ENCODE assay signal across 21 cellular contexts in the genomic region with DNA sequence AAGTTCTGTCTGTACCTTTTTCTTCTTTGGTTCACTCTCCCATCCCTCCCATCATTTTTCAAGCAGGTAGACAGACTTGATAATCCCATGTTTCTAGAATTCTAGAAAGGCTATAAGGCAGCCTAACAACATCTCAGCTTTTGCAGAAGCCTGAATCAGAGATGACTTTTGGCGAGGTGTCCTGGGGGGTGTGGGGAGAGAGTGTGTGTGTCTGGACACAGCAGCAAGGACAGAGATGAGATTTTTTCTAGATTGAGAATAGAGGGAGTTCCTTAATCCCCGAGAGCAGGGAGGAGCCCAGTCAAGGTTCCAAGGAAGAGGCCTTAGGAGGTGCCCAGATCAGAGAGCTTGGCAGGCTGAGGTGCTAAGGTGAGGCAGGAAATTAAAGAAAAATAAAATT. TPM values are rescaled to one million over a fixed set of nuclear protein-coding genes. Genes with fewer than 3 reads are reported as not detected.
DNase-seq lines count a peak whose midpoint lies in the region; ATAC-seq and TF ChIP-seq lines count a peak whose summit lies in the region.
"Had no signal": no experiment of that assay in that cellular context is flagged by ENCODE, and none has a peak within 500 bp of the region (broad histone marks: within the 10 kb centered on the region; RNA-seq: fewer than 3 reads in every experiment).

No MANE protein-coding gene starts in this region.

- no peak for TF ChIP-seq CTCF in thyroid gland (IDR thresholded peaks at IDR 0.05)
- no peak for TF ChIP-seq CTCF in mucosa of descending colon (IDR thresholded peaks at IDR 0.05)
- TF ChIP-seq CTCF in activated CD8-positive, alpha-beta T cell treated with anti-CD3 and anti-CD28 coated beads for 36 hours (IDR thresholded peaks at IDR 0.05) = no peak

- H3K9ac ChIP-seq in adipocyte (ENCODE audit: low read length) = peak overlapping the region; percentile 92
- peak overlapping the region; percentile 94 for H3K9ac ChIP-seq in mesenchymal stem cell (ENCODE audit: low read length)
- H3K9ac ChIP-seq: KMS-11 had no signal

- CTCF ChIA-PET in activated CD8-positive, alpha-beta T cell treated with anti-CD3 and anti-CD28 coated beads for 36 hours (lab: Charles Lee) = interaction anchor here (1.2 kb wide), 1 partner anchor 58 kb away, joined by 5 read pairs; no protein-coding TSS in a partner anchor

- H3K23ac ChIP-seq in mesenchymal stem cell (ENCODE audit: low read length in 2 of 2) = no peak overlapping the region

- no peak overlapping the region for H4K8ac ChIP-seq in mesenchymal stem cell (ENCODE audit: low read length)

- H3K27ac ChIP-seq in mesenchymal stem cell (ENCODE audit: low read length, poor library complexity, severe bottlenecking) = no peak overlapping the region
- peak overlapping the region in 2 of 3 donors; percentile 80 to 82 for H3K27ac ChIP-seq in thyroid gland
- H3K27ac ChIP-seq: epithelial cell of prostate, KMS-11 had no signal

- no peak overlapping the region for H3K14ac ChIP-seq in mesenchymal stem cell (ENCODE audit: low read length in 2 of 2)

- H2BK12ac ChIP-seq in mesenchymal stem cell (ENCODE audit: low read length in 2 of 2) = no peak overlapping the region

- no peaks in the 10 kb centered on the region for H3K36me3 ChIP-seq in adipocyte (ENCODE audit: control insufficient read depth, insufficient read depth, low read length, severe bottlenecking)
- H3K36me3 ChIP-seq in mesenchymal stem cell (ENCODE audit: control insufficient read depth in 1 of 2, insufficient read depth in 2 of 2, low read depth in 1 of 2, low read length in 2 of 2) = no peaks in the 10 kb centered on the region
- no peaks in the 10 kb centered on the region for H3K36me3 ChIP-seq in thyroid gland
- H3K36me3 ChIP-seq in mucosa of descending colon (ENCODE audit: low read depth) = no peaks in the 10 kb centered on the region
- H3K36me3 ChIP-seq: gastrocnemius medialis had no signal

- no peak overlapping the region for H2AFZ ChIP-seq in mesenchymal stem cell (ENCODE audit: low read depth, low read length)

- H2BK5ac ChIP-seq in mesenchymal stem cell (ENCODE audit: low read depth, low read length, poor library complexity, severe bottlenecking) = no peak overlapping the region

- no peaks in the 10 kb centered on the region for H3K36me3 Mint-ChIP-seq in activated naive CD8-positive, alpha-beta T cell treated with anti-CD3 and anti-CD28 coated beads for 36 hours
- H3K36me3 Mint-ChIP-seq in activated naive CD8-positive, alpha-beta T cell treated with anti-CD3 and anti-CD28 coated beads, Interleukin-2, amount 50 U/mL, for 24 hours (ENCODE audit: low read depth) = no peaks in the 10 kb centered on the region
- no peaks in the 10 kb centered on the region for H3K36me3 Mint-ChIP-seq in activated CD8-positive, alpha-beta T cell treated with anti-CD3 and anti-CD28 coated beads for 36 hours (ENCODE audit: low read depth)
- H3K36me3 Mint-ChIP-seq: memory B cell, naive B cell had no signal

- H3K4me3 ChIP-seq in adipocyte (ENCODE audit: low read length) = no peak overlapping the region
- H3K4me3 ChIP-seq in mesenchymal stem cell (ENCODE audit: insufficient read depth in 1 of 2, low read depth in 1 of 2, low read length in 2 of 2) = no peak overlapping the region
- H3K4me3 ChIP-seq in thyroid gland (replicated peaks in 1 of 3) = no peak overlapping the region
- H3K4me3 ChIP-seq in mucosa of descending colon = no peak overlapping the region
- H3K4me3 ChIP-seq: gastrocnemius medialis had no signal

- no peak for ATAC-seq in activated naive CD8-positive, alpha-beta T cell treated with anti-CD3 and anti-CD28 coated beads, Interleukin-2, amount 50 U/mL, for 24 hours
- no peak for ATAC-seq in mucosa of descending colon
- no peak for ATAC-seq in activated CD8-positive, alpha-beta T cell treated with anti-CD3 and anti-CD28 coated beads for 36 hours
- ATAC-seq in HG03354 (IDR thresholded peaks at IDR 0.05; ENCODE audit: poor library complexity, severe bottlenecking, unreplicated experiment) = no peak
- ATAC-seq: gastrocnemius medialis, sciatic nerve had no signal

- no peak overlapping the region for H2BK120ac ChIP-seq in mesenchymal stem cell (ENCODE audit: low read depth, low read length)

- H2AK5ac ChIP-seq in mesenchymal stem cell (ENCODE audit: low read length, severe bottlenecking) = no peak overlapping the region

- no peak for DNase-seq in activated naive CD8-positive, alpha-beta T cell treated with anti-CD3 and anti-CD28 coated beads for 36 hours
- DNase-seq in activated naive CD8-positive, alpha-beta T cell treated with anti-CD3 and anti-CD28 coated beads, Interleukin-2, amount 50 U/mL, for 24 hours = no peak
- DNase-seq in adipocyte (ENCODE audit: low read depth) = no peak
- no peak for DNase-seq in mesenchymal stem cell
- DNase-seq in thyroid gland = no peak
- DNase-seq in mucosa of descending colon = no peak
- no peak for DNase-seq in activated CD8-positive, alpha-beta T cell treated with anti-CD3 and anti-CD28 coated beads for 36 hours
- DNase-seq: activated CD4-positive, alpha-beta T cell treated with anti-CD3 and anti-CD28 coated beads, Interleukin-2, amount 50 U/mL, for 4 hours; activated gamma-delta T cell; DMS53; gastrocnemius medialis; naive B cell; NCI-H2171 treated with DMSO at 0.1 percent for 48 hours; NCI-H524 treated with DMSO at 0.1 percent for 48 hours had no signal

- H3K18ac ChIP-seq in mesenchymal stem cell (ENCODE audit: low read depth in 1 of 2, low read length in 2 of 2) = no peak overlapping the region

- intact Hi-C loops in thyroid gland (cut with DNase I) = no loop called here
- intact Hi-C loops in mucosa of descending colon (cut with DNase I, micrococcal nuclease) = no loop called here
- intact Hi-C loops in activated CD8-positive, alpha-beta T cell treated with anti-CD3 and anti-CD28 coated beads for 36 hours (cut with micrococcal nuclease) = no loop called here

- 98% methylated on average over 2 of the region's 2 CpGs for WGBS in mesenchymal stem cell
- WGBS in thyroid gland, 2 donors = 72 to 84% methylated on average over 2 of the region's 2 CpGs

- POLR2A ChIA-PET in activated CD8-positive, alpha-beta T cell treated with anti-CD3 and anti-CD28 coated beads for 36 hours (lab: Charles Lee) = no interaction called here

- H4K91ac ChIP-seq in mesenchymal stem cell (ENCODE audit: low read length) = no peak overlapping the region

- H3K27me3 ChIP-seq in adipocyte (replicated peaks; ENCODE audit: control insufficient read depth, insufficient read depth, low read length) = no peaks in the 10 kb centered on the region
- H3K27me3 ChIP-seq in mesenchymal stem cell (ENCODE audit: control insufficient read depth in 1 of 2, insufficient read depth in 1 of 2, low read length in 2 of 2) = no peaks in the 10 kb centered on the region
- no peaks in the 10 kb centered on the region for H3K27me3 ChIP-seq in thyroid gland
- H3K27me3 ChIP-seq: gastrocnemius medialis had no signal

- H3K4me1 ChIP-seq in adipocyte (ENCODE audit: control insufficient read depth, insufficient read depth, low read length) (peaks cover 45% of the 10 kb centered on the region), mesenchymal stem cell (ENCODE audit: control insufficient read depth, insufficient read depth, low read depth, low read length) (peaks cover 9% of the 10 kb centered on the region), thyroid gland (peaks cover 9 to 29% of the 10 kb centered on the region in 2 donors), mucosa of descending colon (ENCODE audit: low read depth) (no peaks in the 10 kb centered on the region)
- H3K4me1 ChIP-seq: gastrocnemius medialis had no signal

- H3K27ac Mint-ChIP-seq in activated naive CD8-positive, alpha-beta T cell treated with anti-CD3 and anti-CD28 coated beads for 36 hours = peak overlapping the region; percentile 21
- H3K27ac Mint-ChIP-seq in activated naive CD8-positive, alpha-beta T cell treated with anti-CD3 and anti-CD28 coated beads, Interleukin-2, amount 50 U/mL, for 24 hours = no peak overlapping the region
- no peak overlapping the region for H3K27ac Mint-ChIP-seq in activated CD8-positive, alpha-beta T cell treated with anti-CD3 and anti-CD28 coated beads for 36 hours
- H3K27ac Mint-ChIP-seq: B cell, memory B cell had no signal

- no peaks in the 10 kb centered on the region for H3K4me1 Mint-ChIP-seq in activated naive CD8-positive, alpha-beta T cell treated with anti-CD3 and anti-CD28 coated beads for 36 hours
- no peaks in the 10 kb centered on the region for H3K4me1 Mint-ChIP-seq in activated naive CD8-positive, alpha-beta T cell treated with anti-CD3 and anti-CD28 coated beads, Interleukin-2, amount 50 U/mL, for 24 hours
- H3K4me1 Mint-ChIP-seq in activated CD8-positive, alpha-beta T cell treated with anti-CD3 and anti-CD28 coated beads for 36 hours (ENCODE audit: low read depth) = no peaks in the 10 kb centered on the region
- H3K4me1 Mint-ChIP-seq: central memory CD8-positive, alpha-beta T cell; memory B cell had no signal

- H3K4me2 ChIP-seq in mesenchymal stem cell (ENCODE audit: low read length, poor library complexity, severe bottlenecking) = no peak overlapping the region
- H3K4me2 ChIP-seq: KMS-11 had no signal

- H3K79me1 ChIP-seq in mesenchymal stem cell (replicated peaks; ENCODE audit: low read length, poor library complexity, severe bottlenecking) = no peaks in the 10 kb centered on the region

- H2BK15ac ChIP-seq in mesenchymal stem cell (ENCODE audit: low read depth, poor library complexity, severe bottlenecking) = no peak overlapping the region

- no peak overlapping the region for H3K4me3 Mint-ChIP-seq in activated naive CD8-positive, alpha-beta T cell treated with anti-CD3 and anti-CD28 coated beads for 36 hours
- H3K4me3 Mint-ChIP-seq in activated naive CD8-positive, alpha-beta T cell treated with anti-CD3 and anti-CD28 coated beads, Interleukin-2, amount 50 U/mL, for 24 hours = no peak overlapping the region
- H3K4me3 Mint-ChIP-seq in activated CD8-positive, alpha-beta T cell treated with anti-CD3 and anti-CD28 coated beads for 36 hours = no peak overlapping the region
- H3K4me3 Mint-ChIP-seq: B cell; central memory CD8-positive, alpha-beta T cell; memory B cell; naive B cell had no signal

- H3K9me3 ChIP-seq in adipocyte (ENCODE audit: control insufficient read depth, low read length) = no peaks in the 10 kb centered on the region
- H3K9me3 ChIP-seq in mesenchymal stem cell (ENCODE audit: control insufficient read depth, low read length) = peaks cover 6% of the 10 kb centered on the region
- H3K9me3 ChIP-seq in thyroid gland = no peaks in the 10 kb centered on the region
- H3K9me3 ChIP-seq in mucosa of descending colon = no peaks in the 10 kb centered on the region
- H3K9me3 ChIP-seq: gastrocnemius medialis had no signal

- no peak overlapping the region for H3K4ac ChIP-seq in mesenchymal stem cell (ENCODE audit: low read depth in 1 of 2, low read length in 2 of 2)

- TF ChIP-seq POLR2A in thyroid gland (IDR thresholded peaks at IDR 0.05) = no peak

- H3K27me3 Mint-ChIP-seq in activated naive CD8-positive, alpha-beta T cell treated with anti-CD3 and anti-CD28 coated beads for 36 hours = peaks cover 4% of the 10 kb centered on the region
- peaks cover 6% of the 10 kb centered on the region for H3K27me3 Mint-ChIP-seq in activated naive CD8-positive, alpha-beta T cell treated with anti-CD3 and anti-CD28 coated beads, Interleukin-2, amount 50 U/mL, for 24 hours
- peaks cover 11% of the 10 kb centered on the region for H3K27me3 Mint-ChIP-seq in activated CD8-positive, alpha-beta T cell treated with anti-CD3 and anti-CD28 coated beads for 36 hours

- no peaks in the 10 kb centered on the region for H3K9me3 Mint-ChIP-seq in activated naive CD8-positive, alpha-beta T cell treated with anti-CD3 and anti-CD28 coated beads for 36 hours
- no peaks in the 10 kb centered on the region for H3K9me3 Mint-ChIP-seq in activated naive CD8-positive, alpha-beta T cell treated with anti-CD3 and anti-CD28 coated beads, Interleukin-2, amount 50 U/mL, for 24 hours
- H3K9me3 Mint-ChIP-seq in activated CD8-positive, alpha-beta T cell treated with anti-CD3 and anti-CD28 coated beads for 36 hours = no peaks in the 10 kb centered on the region
- H3K9me3 Mint-ChIP-seq: central memory CD8-positive, alpha-beta T cell; memory B cell had no signal

RNA-seq across cellular contexts. Expression of a gene that starts 22.0 kb away (rescaled TPM):
- total RNA-seq in activated naive CD8-positive, alpha-beta T cell treated with anti-CD3 and anti-CD28 coated beads for 36 hours = 10 to 100 TPM; 20.5 to 20.9 TPM
- 425 TPM for polyA plus RNA-seq in mesenchymal stem cell (2013, experiment 1 of 2)
- polyA plus RNA-seq in mesenchymal stem cell (2013, experiment 2 of 2) = 455 TPM
- total RNA-seq in thyroid gland (100 to 1,000 TPM; 159 to 300 (median 187) TPM), mucosa of descending colon (100 to 1,000 TPM; 160 to 210 (median 181) TPM)
- 10 to 100 TPM; 15.6 to 16.1 TPM for total RNA-seq in activated CD8-positive, alpha-beta T cell treated with anti-CD3 and anti-CD28 coated beads for 36 hours

Comparison
In these comparisons a context has a peak if more than half of its experiments do, and no peak if none do; other contexts are left out.
1. RNA of a gene that starts 22.0 kb away (total RNA-seq): 159 to 300 TPM in thyroid gland and 160 to 210 TPM in mucosa of descending colon; 20.5 to 20.9 TPM in activated naive CD8-positive, alpha-beta T cell treated with anti-CD3 and anti-CD28 coated beads for 36 hours and 15.6 to 16.1 TPM in activated CD8-positive, alpha-beta T cell treated with anti-CD3 and anti-CD28 coated beads for 36 hours; every median in the first group is over 4 times any median in the second.